In the genomic region with DNA sequence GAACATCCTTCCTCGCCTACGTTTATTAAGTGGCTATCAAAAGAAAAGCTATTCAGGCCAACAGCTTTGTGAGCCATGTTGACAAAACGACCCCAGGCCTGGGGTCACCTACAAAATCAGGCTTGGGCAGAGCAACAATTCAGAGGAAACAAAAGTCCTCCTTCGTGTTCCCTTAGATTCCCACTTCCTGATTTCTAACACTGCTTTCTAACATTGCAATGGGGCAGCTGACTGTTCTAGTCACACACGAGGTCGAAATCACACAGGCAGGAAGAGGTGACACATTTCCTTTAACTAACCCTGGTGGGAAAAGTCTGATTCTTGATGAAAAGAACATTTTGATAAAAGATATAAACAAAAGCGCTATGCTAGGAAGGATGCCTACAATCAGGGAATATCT, we compare ENCODE assay signal across 15 cellular contexts. TPM values are rescaled to one million over a fixed set of nuclear protein-coding genes. Genes with fewer than 3 reads are reported as not detected.
DNase-seq lines count a peak whose midpoint lies in the region; ATAC-seq and TF ChIP-seq lines count a peak whose summit lies in the region.
"Had no signal": no experiment of that assay in that cellular context is flagged by ENCODE, and none has a peak within 500 bp of the region (broad histone marks: within the 10 kb centered on the region; RNA-seq: fewer than 3 reads in every experiment).

No MANE protein-coding gene starts in this region.

- peaks cover 6% of the 10 kb centered on the region for H3K4me1 Mint-ChIP-seq in activated T-cell treated with anti-CD3 and anti-CD28 coated beads, Interleukin-2, amount 50 U/mL, for 24 hours (ENCODE audit: low read depth)
- peaks cover 10% of the 10 kb centered on the region for H3K4me1 Mint-ChIP-seq in activated T-cell treated with anti-CD3 and anti-CD28 coated beads, Interleukin-2, amount 50 U/mL, for 4 hours (ENCODE audit: low read depth)
- H3K4me1 Mint-ChIP-seq in activated naive CD8-positive, alpha-beta T cell treated with anti-CD3 and anti-CD28 coated beads, Interleukin-2, amount 50 U/mL, for 24 hours, result peaks cover 10% of the 10 kb centered on the region

- no peak for TF ChIP-seq POLR2A in thyroid gland (IDR thresholded peaks at IDR 0.05)

- H3K9me3 Mint-ChIP-seq in activated T-cell treated with anti-CD3 and anti-CD28 coated beads, Interleukin-2, amount 50 U/mL, for 24 hours, result no peaks in the 10 kb centered on the region
- no peaks in the 10 kb centered on the region for H3K9me3 Mint-ChIP-seq in activated T-cell treated with anti-CD3 and anti-CD28 coated beads, Interleukin-2, amount 50 U/mL, for 4 hours
- H3K9me3 Mint-ChIP-seq in activated naive CD8-positive, alpha-beta T cell treated with anti-CD3 and anti-CD28 coated beads, Interleukin-2, amount 50 U/mL, for 24 hours, result no peaks in the 10 kb centered on the region
- H3K9me3 Mint-ChIP-seq: activated naive CD4-positive, alpha-beta T cell treated with anti-CD3 and anti-CD28 coated beads, Interleukin-2, amount 10 ng/mL, durations not matched to agents 7 days and 5 days had no signal

- no peak overlapping the region for H3K4me3 Mint-ChIP-seq in activated T-cell treated with anti-CD3 and anti-CD28 coated beads, Interleukin-2, amount 50 U/mL, for 24 hours
- no peak overlapping the region for H3K4me3 Mint-ChIP-seq in activated T-cell treated with anti-CD3 and anti-CD28 coated beads, Interleukin-2, amount 50 U/mL, for 4 hours
- H3K4me3 Mint-ChIP-seq in activated naive CD8-positive, alpha-beta T cell treated with anti-CD3 and anti-CD28 coated beads, Interleukin-2, amount 50 U/mL, for 24 hours, result no peak overlapping the region
- H3K4me3 Mint-ChIP-seq: activated naive CD4-positive, alpha-beta T cell treated with anti-CD3 and anti-CD28 coated beads, Interleukin-2, amount 10 ng/mL, durations not matched to agents 7 days and 5 days had no signal

- 67 to 74% methylated on average over 7 of the region's 7 CpGs for WGBS in thyroid gland, 2 donors

- H3K4me3 ChIP-seq in right atrium auricular region (no peak overlapping the region), thyroid gland (replicated peaks in 1 of 3) (no peak overlapping the region)

- H3K36me3 ChIP-seq in right atrium auricular region (peaks cover 20% of the 10 kb centered on the region), thyroid gland (peaks cover 8% of the 10 kb centered on the region in 2 donors)

- no peaks in the 10 kb centered on the region for H3K9me3 ChIP-seq in right atrium auricular region
- H3K9me3 ChIP-seq in thyroid gland, result no peaks in the 10 kb centered on the region

- H3K4me1 ChIP-seq in right atrium auricular region (no peaks in the 10 kb centered on the region), thyroid gland (no peaks in the 10 kb centered on the region)

- no peak for TF ChIP-seq CTCF in right atrium auricular region (IDR thresholded peaks at IDR 0.05)
- TF ChIP-seq CTCF in thyroid gland (IDR thresholded peaks at IDR 0.05), result no peak

- no peak for ATAC-seq in activated T-cell treated with anti-CD3 and anti-CD28 coated beads, Interleukin-2, amount 50 U/mL, for 4 hours
- ATAC-seq in activated naive CD8-positive, alpha-beta T cell treated with anti-CD3 and anti-CD28 coated beads, Interleukin-2, amount 50 U/mL, for 24 hours, result no peak
- no peak for ATAC-seq in GM18519 (IDR thresholded peaks at IDR 0.05; ENCODE audit: low FRiP score, unreplicated experiment)
- ATAC-seq: stimulated activated naive CD8-positive, alpha-beta T cell treated with anti-CD3 and anti-CD28 coated beads, Interleukin-15, Interleukin-2, amounts not matched to agents 100 U/mL and 50 U/mL, for 24 hours had no signal

- H3K27ac ChIP-seq in right atrium auricular region, result peak overlapping the region; percentile 9 to 10
- H3K27ac ChIP-seq in thyroid gland, result peak overlapping the region; percentile 34 to 40 (median 39)

- H3K27me3 Mint-ChIP-seq in activated T-cell treated with anti-CD3 and anti-CD28 coated beads, Interleukin-2, amount 50 U/mL, for 24 hours, result no peaks in the 10 kb centered on the region
- no peaks in the 10 kb centered on the region for H3K27me3 Mint-ChIP-seq in activated T-cell treated with anti-CD3 and anti-CD28 coated beads, Interleukin-2, amount 50 U/mL, for 4 hours (ENCODE audit: low read depth)
- no peaks in the 10 kb centered on the region for H3K27me3 Mint-ChIP-seq in activated naive CD8-positive, alpha-beta T cell treated with anti-CD3 and anti-CD28 coated beads, Interleukin-2, amount 50 U/mL, for 24 hours
- H3K27me3 Mint-ChIP-seq: activated naive CD4-positive, alpha-beta T cell treated with anti-CD3 and anti-CD28 coated beads, Interleukin-2, amount 10 ng/mL, durations not matched to agents 7 days and 5 days had no signal

- H3K27ac Mint-ChIP-seq in activated T-cell treated with anti-CD3 and anti-CD28 coated beads, Interleukin-2, amount 50 U/mL, for 24 hours, result peak overlapping the region; percentile 20
- H3K27ac Mint-ChIP-seq in activated naive CD8-positive, alpha-beta T cell treated with anti-CD3 and anti-CD28 coated beads, Interleukin-2, amount 50 U/mL, for 24 hours, result peak overlapping the region; percentile 52
- H3K27ac Mint-ChIP-seq: activated naive CD4-positive, alpha-beta T cell treated with anti-CD3 and anti-CD28 coated beads, Interleukin-2, amount 10 ng/mL, durations not matched to agents 7 days and 5 days had no signal

- H3K27me3 ChIP-seq in right atrium auricular region (no peaks in the 10 kb centered on the region), thyroid gland (no peaks in the 10 kb centered on the region)

- peaks cover 79% of the 10 kb centered on the region for H3K36me3 Mint-ChIP-seq in activated T-cell treated with anti-CD3 and anti-CD28 coated beads, Interleukin-2, amount 50 U/mL, for 24 hours (ENCODE audit: low read depth)
- peaks cover 16% of the 10 kb centered on the region for H3K36me3 Mint-ChIP-seq in activated T-cell treated with anti-CD3 and anti-CD28 coated beads, Interleukin-2, amount 50 U/mL, for 4 hours (ENCODE audit: insufficient read depth)
- H3K36me3 Mint-ChIP-seq in activated naive CD8-positive, alpha-beta T cell treated with anti-CD3 and anti-CD28 coated beads, Interleukin-2, amount 50 U/mL, for 24 hours (ENCODE audit: low read depth), result peaks cover 13% of the 10 kb centered on the region
- H3K36me3 Mint-ChIP-seq: activated naive CD4-positive, alpha-beta T cell treated with anti-CD3 and anti-CD28 coated beads, Interleukin-2, amount 10 ng/mL, durations not matched to agents 7 days and 5 days had no signal

- intact Hi-C loops in thyroid gland (cut with DNase I), result no loop called here

- DNase-seq in activated T-cell treated with anti-CD3 and anti-CD28 coated beads, Interleukin-2, amount 50 U/mL, for 24 hours, result no peak
- no peak for DNase-seq in activated T-cell treated with anti-CD3 and anti-CD28 coated beads, Interleukin-2, amount 50 U/mL, for 4 hours
- DNase-seq in activated naive CD8-positive, alpha-beta T cell treated with anti-CD3 and anti-CD28 coated beads, Interleukin-2, amount 50 U/mL, for 24 hours, result no peak
- DNase-seq in right atrium auricular region (ENCODE audit: low spot score), result peak; percentile 58
- no peak for DNase-seq in thyroid gland
- no peak for DNase-seq in GM19238 (ENCODE audit: insufficient read length, low spot score)
- DNase-seq in activated CD4-positive, alpha-beta T cell treated with anti-CD3 and anti-CD28 coated beads, Interleukin-2, amount 50 U/mL, for 1 hour, result no peak
- DNase-seq: ACHN; activated CD4-positive, alpha-beta T cell treated with anti-CD3 and anti-CD28 coated beads, Interleukin-2, amount 50 U/mL, for 4 hours; activated naive CD4-positive, alpha-beta T cell treated with anti-CD3 and anti-CD28 coated beads, Interleukin-2, amount 10 ng/mL, durations not matched to agents 7 days and 5 days; NCI-H1417 treated with DMSO at 0.1 percent for 48 hours; NCI-H82; stimulated activated naive CD8-positive, alpha-beta T cell treated with anti-CD3 and anti-CD28 coated beads, Interleukin-15, Interleukin-2, amounts not matched to agents 100 U/mL and 50 U/mL, for 24 hours; SW 1271 had no signal

RNA-seq across cellular contexts. Expression of a gene that starts 31.9 kb away (rescaled TPM):
- 10 to 100 TPM; 11.9 to 14.4 (median 13.4) TPM for total RNA-seq in activated T-cell treated with anti-CD3 and anti-CD28 coated beads, Interleukin-2, amount 50 U/mL, for 4 hours
- total RNA-seq in right atrium auricular region (1 to 10 TPM; 3.5 to 4.7 TPM), thyroid gland (10 to 100 TPM; 48.9 to 74.6 (median 51.8) TPM)

RNA-seq across cellular contexts. Expression of a gene that starts 32.0 kb away (rescaled TPM):
- 10 to 100 TPM; 31.2 to 32.0 (median 31.4) TPM for total RNA-seq in activated T-cell treated with anti-CD3 and anti-CD28 coated beads, Interleukin-2, amount 50 U/mL, for 4 hours
- total RNA-seq in right atrium auricular region, result 10 to 100 TPM; 18.0 to 19.6 TPM
- total RNA-seq in thyroid gland, result 10 to 100 TPM; 19.8 to 32.1 (median 29.3) TPM

RNA-seq across cellular contexts. Expression of a gene that starts 54.4 kb away (rescaled TPM):
- total RNA-seq in activated T-cell treated with anti-CD3 and anti-CD28 coated beads, Interleukin-2, amount 50 U/mL, for 4 hours, result 10 to 100 TPM; 49.6 to 58.7 (median 53.8) TPM
- total RNA-seq in right atrium auricular region (10 to 100 TPM; 49.9 to 54.7 TPM), thyroid gland (10 to 100 TPM; 39.4 to 74.3 (median 60.0) TPM)
